Comparison of ENCODE assay signal across 1 cellular context in the genomic region with DNA sequence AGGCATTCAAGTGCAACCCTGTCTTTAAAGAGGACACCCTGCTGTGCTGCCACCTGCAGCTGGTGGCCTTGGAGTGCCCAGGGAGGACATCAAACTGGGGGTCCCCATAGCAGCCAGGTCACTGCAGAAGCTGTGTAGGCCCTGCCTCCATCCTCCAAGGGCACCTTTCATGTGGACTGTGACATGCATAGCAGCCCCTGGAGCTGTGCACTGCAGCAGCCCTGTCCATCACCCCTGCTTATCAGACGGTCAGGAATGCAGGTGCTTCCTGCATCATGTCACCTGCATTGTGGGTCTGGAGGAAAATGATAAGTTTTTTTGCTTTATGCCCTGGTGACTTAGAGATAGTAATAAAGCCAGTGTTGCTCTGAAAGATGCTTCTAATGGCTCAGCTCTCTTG.
TF ChIP-seq lines count a peak whose summit lies in the region.

No MANE protein-coding gene starts in this region.

TF ChIP-seq in SK-N-SH, 30 proteins besides CTCF, POLR2A, EP300 and RAD21 (continued from another document):
- TF ChIP-seq REST (IDR thresholded peaks at IDR 0.05; ENCODE audit: low read depth, low read length) (no peak), JUND (IDR thresholded peaks at IDR 0.05) (no peak)
